Comparison of ENCODE assay signal across 29 cellular contexts in the genomic region with DNA sequence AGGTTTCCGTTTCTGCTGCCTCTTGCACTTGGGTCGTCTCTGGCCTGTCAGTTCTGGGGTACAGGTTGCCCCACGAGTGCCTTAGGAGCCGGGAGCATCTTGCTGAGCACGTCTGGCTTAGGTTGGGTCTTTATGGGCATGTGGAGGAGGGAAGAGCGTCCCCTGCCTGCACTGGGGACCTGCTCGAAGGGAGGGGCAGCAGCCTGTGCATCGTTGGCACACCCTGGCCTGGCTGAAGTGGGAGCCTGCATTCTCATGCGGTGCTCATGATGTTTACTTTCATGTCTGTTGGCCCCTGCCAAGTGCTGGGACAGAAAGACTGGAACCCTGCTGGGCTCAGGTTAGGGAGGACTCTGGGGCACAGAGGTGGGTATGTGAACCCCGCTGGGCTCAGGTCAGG. TPM values are rescaled to one million over a fixed set of nuclear protein-coding genes. Genes with fewer than 3 reads are reported as not detected.
DNase-seq lines count a peak whose midpoint lies in the region; ATAC-seq, FAIRE-seq and TF ChIP-seq lines count a peak whose summit lies in the region.
"Had no signal": no experiment of that assay in that cellular context is flagged by ENCODE, and none has a peak within 500 bp of the region (broad histone marks: within the 10 kb centered on the region; RNA-seq: fewer than 3 reads in every experiment).

No MANE protein-coding gene starts in this region.

- no TSS peak for BruUV-seq in K562 (replicated peaks; lab: Mats Ljungman, UMichigan)

- no peak for TF ChIP-seq POLR2A in K562 (conservative IDR thresholded peaks at IDR 0.05)

- H2AFZ ChIP-seq in K562 (ENCODE audit: low read depth, low read length) (no peak overlapping the region), neural progenitor cell (replicated peaks) (no peak overlapping the region)

- H3K4me3 ChIP-seq in K562 (no peak overlapping the region), neural progenitor cell (no peak overlapping the region), upper lobe of right lung (no peak overlapping the region)
- H3K4me3 ChIP-seq: SJSA1 had no signal

- peaks cover 3% of the 10 kb centered on the region; the same call in 1 of the 2 replicates for H4K20me1 ChIP-seq in K562 (replicated peaks; ENCODE audit: control insufficient read depth, insufficient read depth, low read length)
- peaks cover 22% of the 10 kb centered on the region for H4K20me1 ChIP-seq in neural progenitor cell (ENCODE audit: low read depth)

- no peak for DNase-seq in activated T-cell treated with anti-CD3 and anti-CD28 coated beads, Interleukin-2, amount 50 U/mL, for 24 hours
- no peak for DNase-seq in activated T-cell treated with anti-CD3 and anti-CD28 coated beads for 4 hours
- DNase-seq in K562 (ENCODE audit: extremely low read depth in 1 of 4, low spot score in 3 of 4), result no peak
- DNase-seq in neural progenitor cell (ENCODE audit: low spot score), result no peak
- no peak for DNase-seq in upper lobe of right lung
- DNase-seq in UCSD-AML1 (lab: John Stamatoyannopoulos, UW; ENCODE audit: unreplicated experiment), result no peak
- no peak for DNase-seq in cardiac septum (ENCODE audit: low spot score)
- DNase-seq in left cardiac atrium, result no peak
- DNase-seq: CD8-positive, alpha-beta memory T cell; DMS 273 treated with DMSO at 0.1 percent for 48 hours; DMS79; EL; GF-D8; H7; IMR-90; MM.1S; NCI-H2029; NCI-H446 treated with DMSO at 0.1 percent for 48 hours; NCI-H526; NCI-H82; NK-92 treated with Interleukin-12 subunit alpha and Interleukin-12 subunit beta, amount 100 ng/mL, for 24 hours; PC-3; Right ventricle myocardium superior had no signal

- H3K4me1 ChIP-seq in K562 (replicated peaks in 1 of 2; ENCODE audit: control insufficient read depth in 2 of 2, insufficient read depth in 2 of 2, low read length in 2 of 2) (peaks cover 13 to 29% of the 10 kb centered on the region in 2 experiments; a peak in 4 of 5 replicates), neural progenitor cell (peaks cover 8% of the 10 kb centered on the region), upper lobe of right lung (no peaks in the 10 kb centered on the region)

- no peak overlapping the region for H3K4me3 Mint-ChIP-seq in activated T-cell treated with anti-CD3 and anti-CD28 coated beads, Interleukin-2, amount 50 U/mL, for 24 hours
- no peak overlapping the region for H3K4me3 Mint-ChIP-seq in neural progenitor cell
- H3K4me3 Mint-ChIP-seq: B cell; CD8-positive, alpha-beta memory T cell had no signal

- H3K9me1 ChIP-seq in K562 (ENCODE audit: control insufficient read depth, insufficient read depth, low read length), result peaks cover 11% of the 10 kb centered on the region

- H3K27ac ChIP-seq in K562 (ENCODE audit: extremely low read depth, low read depth, low read length), result no peak overlapping the region
- no peak overlapping the region for H3K27ac ChIP-seq in neural progenitor cell
- H3K27ac ChIP-seq in upper lobe of right lung, result no peak overlapping the region
- H3K27ac ChIP-seq: 22Rv1, C4-2B, KMS-11 had no signal

- TF ChIP-seq EP300 in K562 (IDR thresholded peaks at IDR 0.05; ENCODE audit: low read length), result no peak

- H3K27me3 ChIP-seq in K562 (ENCODE audit: control insufficient read depth in 2 of 2, insufficient read depth in 2 of 2, low read length in 2 of 2) (no peaks in the 10 kb centered on the region), neural progenitor cell (no peaks in the 10 kb centered on the region), upper lobe of right lung (no peaks in the 10 kb centered on the region)
- H3K27me3 ChIP-seq: SJSA1 had no signal

- ATAC-seq in K562 (no peak), upper lobe of right lung (peak; percentile 73), left cardiac atrium (no peak)
- ATAC-seq: PC-3 had no signal

- H3K4me1 Mint-ChIP-seq in activated T-cell treated with anti-CD3 and anti-CD28 coated beads, Interleukin-2, amount 50 U/mL, for 24 hours (ENCODE audit: low read depth), result no peaks in the 10 kb centered on the region
- peaks cover 19% of the 10 kb centered on the region for H3K4me1 Mint-ChIP-seq in neural progenitor cell

- WGBS in K562 (ENCODE audit: insufficient coverage, low coverage, missing lambda C conversion rate), result 94% methylated on average over 9 of the region's 10 CpGs

- H3K4me2 ChIP-seq in K562 (ENCODE audit: insufficient read depth, low read length) (no peak overlapping the region), neural progenitor cell (no peak overlapping the region)
- H3K4me2 ChIP-seq: KMS-11 had no signal

- no peaks in the 10 kb centered on the region for H3K9me3 Mint-ChIP-seq in activated T-cell treated with anti-CD3 and anti-CD28 coated beads, Interleukin-2, amount 50 U/mL, for 24 hours
- no peaks in the 10 kb centered on the region for H3K9me3 Mint-ChIP-seq in neural progenitor cell
- H3K9me3 Mint-ChIP-seq: CD8-positive, alpha-beta memory T cell had no signal

- TF ChIP-seq RAD21 in K562 (CRISPR knock-in tag; conservative IDR thresholded peaks at IDR 0.05 in 1 of 2, IDR thresholded peaks at IDR 0.05 in 1 of 2), result no peak

- H3K36me3 ChIP-seq in K562 (ENCODE audit: control insufficient read depth, insufficient read depth, low read length), result peaks cover 95% of the 10 kb centered on the region
- H3K36me3 ChIP-seq in neural progenitor cell, result no peaks in the 10 kb centered on the region
- H3K36me3 ChIP-seq in upper lobe of right lung, result peaks cover 56% of the 10 kb centered on the region

- FAIRE-seq in K562 (lab: Jason Lieb, UNC), result no peak
- FAIRE-seq: GM12891 had no signal

- H3K36me3 Mint-ChIP-seq in activated T-cell treated with anti-CD3 and anti-CD28 coated beads, Interleukin-2, amount 50 U/mL, for 24 hours (ENCODE audit: low read depth), result peaks cover 90% of the 10 kb centered on the region
- H3K36me3 Mint-ChIP-seq in neural progenitor cell, result peaks cover 27% of the 10 kb centered on the region

- H3K9me3 ChIP-seq in K562 (replicated peaks; ENCODE audit: control insufficient read depth, insufficient read depth, low read depth, low read length) (no peaks in the 10 kb centered on the region), neural progenitor cell (ENCODE audit: low read depth) (no peaks in the 10 kb centered on the region), upper lobe of right lung (no peaks in the 10 kb centered on the region)
- H3K9me3 ChIP-seq: SJSA1 had no signal

- H3K27ac Mint-ChIP-seq in activated T-cell treated with anti-CD3 and anti-CD28 coated beads, Interleukin-2, amount 50 U/mL, for 24 hours, result peak overlapping the region; percentile 28
- peak overlapping the region; percentile 33 for H3K27ac Mint-ChIP-seq in neural progenitor cell
- H3K27ac Mint-ChIP-seq: B cell had no signal

- POLR2A ChIA-PET in K562 (lab: Yijun Ruan, JAX), result interaction anchor here (1.2 to 1.5 kb wide), 2 partner anchors 11 to 21 kb away, joined by 3 to 4 read pairs; no protein-coding TSS in a partner anchor

- in situ Hi-C loops in K562 (cut with MboI), result no loop called here

- H3K79me2 ChIP-seq in K562 (ENCODE audit: control insufficient read depth, insufficient read depth, low read length), result 0 out of 3 replicates have a peak, but pooled peaks cover 3% of the 10 kb centered on the region
- H3K79me2 ChIP-seq in neural progenitor cell (ENCODE audit: low read depth), result no peaks in the 10 kb centered on the region

- H3K9ac ChIP-seq in K562 (ENCODE audit: insufficient read depth in 1 of 2, low read depth in 2 of 2, low read length in 2 of 2) (peak overlapping the region in 1 of 2 experiments; percentile 67; a peak in 2 of 4 replicates), neural progenitor cell (no peak overlapping the region)
- H3K9ac ChIP-seq: KMS-11 had no signal

- no peaks in the 10 kb centered on the region for H3F3A ChIP-seq in neural progenitor cell (ENCODE audit: low read depth)

- no peaks in the 10 kb centered on the region for H3K27me3 Mint-ChIP-seq in activated T-cell treated with anti-CD3 and anti-CD28 coated beads, Interleukin-2, amount 50 U/mL, for 24 hours
- peaks cover 2% of the 10 kb centered on the region for H3K27me3 Mint-ChIP-seq in neural progenitor cell (ENCODE audit: insufficient read depth, low read depth)
- H3K27me3 Mint-ChIP-seq: B cell; CD8-positive, alpha-beta memory T cell had no signal

- TF ChIP-seq CTCF in K562 (IDR thresholded peaks at IDR 0.05 in 2 of 3, conservative IDR thresholded peaks at IDR 0.05 in 1 of 3; ENCODE audit: insufficient read depth in 2 of 3, low read depth in 1 of 3, low read length in 3 of 3), result no peak
- TF ChIP-seq CTCF in neural progenitor cell (IDR thresholded peaks at IDR 0.05), result no peak
- TF ChIP-seq CTCF in upper lobe of right lung (IDR thresholded peaks at IDR 0.05), result no peak

- CTCF ChIA-PET in K562 (lab: Yijun Ruan, JAX; ENCODE audit: low intra/inter-chr PET ratio), result no interaction called here

- intact Hi-C loops in K562 (cut with micrococcal nuclease) (no loop called here), upper lobe of right lung (cut with DNase I) (no loop called here), cardiac septum (cut with DNase I) (no loop called here), left cardiac atrium (cut with DNase I) (no loop called here)

RNA-seq across cellular contexts. Expression of gene TADA2B, which starts 23.8 kb away (rescaled TPM):
- 12.9 and 18.0 TPM in 2 replicates for total RNA-seq in K562 (2011; cell fraction: chromatin; rRNA removed; ENCODE audit: low replicate concordance)
- total RNA-seq in K562 (2011; cell fraction: nucleolus; rRNA removed), result 10.0 and 11.0 TPM in 2 replicates
- total RNA-seq in K562 (2011; cell fraction: nucleoplasm; rRNA removed), result 11.2 and 11.5 TPM in 2 replicates
- total RNA-seq in K562 (2014; rRNA removed) (8.6 and 11.5 TPM in 2 replicates), K562 (2014; rRNA removed; fragmentation: Illumina TruSeq; extraction: Trizol) (6.3 and 7.5 TPM in 2 replicates), K562 (2015; rRNA removed; fragmentation: Illumina TruSeq; extraction: Trizol) (10.4 and 10.9 TPM in 2 replicates), K562 (2021) (11.9 and 12.2 TPM in 2 replicates), neural progenitor cell (ENCODE audit: low replicate concordance) (10.6 and 12.6 TPM in 2 replicates), upper lobe of right lung (23.2 TPM), cardiac septum (25.6 TPM), left cardiac atrium (10 to 100 TPM; 23.2 to 30.7 TPM)
- polyA plus RNA-seq in K562 (2011; rRNA removed) (3.8 and 4.2 TPM in 2 replicates), K562 (2014; fragmentation: Illumina TruSeq; extraction: Trizol) (9.2 and 11.8 TPM in 2 replicates), K562 (2014; fragmentation: Nextera tagmentation; extraction: Ambion mirVana) (under 1 TPM; 0.55 to 0.81 TPM), K562 (2014; rRNA removed) (7.4 and 7.7 TPM in 2 replicates)
- polyA plus RNA-seq in K562 (2011; cell fraction: cytosol; rRNA removed), result 4.6 and 5.4 TPM in 2 replicates
- polyA plus RNA-seq in K562 (2011; cell fraction: nucleus; rRNA removed), result 4.7 and 8.2 TPM in 2 replicates
- 10.8 and 12.4 TPM in 2 replicates for polyA plus RNA-seq in K562 (2012)
- polyA minus RNA-seq in K562 (2011; rRNA and poly(A)+ RNA removed), result 4.9 and 5.9 TPM in 2 replicates
- 5.5 and 5.6 TPM in 2 replicates for polyA minus RNA-seq in K562 (2011; cell fraction: cytosol; rRNA and poly(A)+ RNA removed)
- polyA minus RNA-seq in K562 (2011; cell fraction: nucleus; rRNA and poly(A)+ RNA removed), result 3.8 and 6.1 TPM in 2 replicates

RNA-seq across cellular contexts. Expression of gene GRPEL1, which starts 48.5 kb away (rescaled TPM):
- total RNA-seq in K562 (2011; cell fraction: chromatin; rRNA removed; ENCODE audit: low replicate concordance), result 36.2 and 43.9 TPM in 2 replicates
- 32.4 and 37.0 TPM in 2 replicates for total RNA-seq in K562 (2011; cell fraction: nucleolus; rRNA removed)
- 41.4 and 49.8 TPM in 2 replicates for total RNA-seq in K562 (2011; cell fraction: nucleoplasm; rRNA removed)
- 72.5 and 99.5 TPM in 2 replicates for total RNA-seq in K562 (2014; rRNA removed)
- total RNA-seq in K562 (2014; rRNA removed; fragmentation: Illumina TruSeq; extraction: Trizol), result 86.6 and 90.2 TPM in 2 replicates
- 77.4 and 84.4 TPM in 2 replicates for total RNA-seq in K562 (2015; rRNA removed; fragmentation: Illumina TruSeq; extraction: Trizol)
- total RNA-seq in K562 (2021), result 59.7 and 63.7 TPM in 2 replicates
- 34.9 and 43.4 TPM in 2 replicates for polyA plus RNA-seq in K562 (2011; rRNA removed)
- 16.6 and 26.2 TPM in 2 replicates for polyA plus RNA-seq in K562 (2011; cell fraction: cytosol; rRNA removed)
- polyA plus RNA-seq in K562 (2011; cell fraction: nucleus; rRNA removed), result 16.0 and 19.8 TPM in 2 replicates
- polyA plus RNA-seq in K562 (2012), result 23.4 and 48.5 TPM in 2 replicates
- polyA plus RNA-seq in K562 (2014; fragmentation: Illumina TruSeq; extraction: Trizol), result 87.3 and 88.7 TPM in 2 replicates
- 100 to 1,000 TPM; 125 to 192 TPM for polyA plus RNA-seq in K562 (2014; fragmentation: Nextera tagmentation; extraction: Ambion mirVana)
- 64.3 and 65.9 TPM in 2 replicates for polyA plus RNA-seq in K562 (2014; rRNA removed)
- polyA minus RNA-seq in K562 (2011; rRNA and poly(A)+ RNA removed), result 59.1 and 61.5 TPM in 2 replicates
- polyA minus RNA-seq in K562 (2011; cell fraction: cytosol; rRNA and poly(A)+ RNA removed), result 21.3 and 24.2 TPM in 2 replicates
- polyA minus RNA-seq in K562 (2011; cell fraction: nucleus; rRNA and poly(A)+ RNA removed), result 18.3 and 25.0 TPM in 2 replicates
- 13.7 and 21.0 TPM in 2 replicates for total RNA-seq in neural progenitor cell (ENCODE audit: low replicate concordance)
- 27.8 TPM for total RNA-seq in upper lobe of right lung
- 43.5 TPM for total RNA-seq in cardiac septum
- 10 to 100 TPM; 35.6 to 46.1 TPM for total RNA-seq in left cardiac atrium
